Comparison of ENCODE assay signal across 8 cellular contexts in the genomic region with DNA sequence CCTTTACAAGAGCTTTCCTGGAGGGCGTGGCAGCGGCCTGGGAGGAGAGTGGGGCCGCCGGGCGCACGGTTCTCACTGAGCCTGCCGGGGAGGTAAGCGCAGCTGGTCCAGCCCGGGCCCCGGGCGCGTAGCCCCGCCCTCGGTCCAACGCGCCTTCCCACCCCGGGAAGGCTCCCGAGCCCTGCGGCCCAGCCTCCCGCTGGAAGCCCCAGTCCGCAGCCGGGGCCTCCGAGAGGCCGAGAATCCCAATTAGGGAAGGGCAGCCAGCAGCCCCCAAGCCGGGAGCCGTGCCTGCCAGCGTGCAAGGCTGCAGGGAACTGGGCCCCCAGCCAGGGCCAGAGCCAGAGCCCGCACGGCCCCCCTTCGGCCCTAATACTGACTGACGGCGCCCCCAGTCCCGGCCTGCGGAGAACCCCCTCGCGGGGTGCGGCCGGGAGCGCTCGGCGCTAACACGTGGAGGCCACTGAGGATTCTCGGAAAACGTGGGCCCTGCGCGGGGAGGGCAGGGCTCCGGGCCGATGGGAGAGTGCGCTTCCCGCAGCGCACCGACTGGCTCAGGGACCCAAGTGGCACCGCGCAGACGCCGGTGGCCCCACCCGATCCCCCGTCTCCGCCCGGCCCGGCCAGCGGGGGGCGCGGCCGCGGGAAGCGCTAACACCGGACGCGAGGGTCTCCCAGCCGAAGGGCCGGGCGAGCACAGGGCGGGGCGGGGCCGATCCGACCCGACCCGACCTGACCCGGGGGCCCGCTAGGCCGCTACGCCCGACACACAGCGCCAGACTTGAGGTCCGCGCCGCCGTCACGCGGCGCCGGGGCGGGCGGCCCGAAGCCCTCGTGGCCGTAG. TPM values are rescaled to one million over a fixed set of nuclear protein-coding genes. Genes with fewer than 3 reads are reported as not detected.
DNase-seq lines count a peak whose midpoint lies in the region; ATAC-seq, FAIRE-seq and TF ChIP-seq lines count a peak whose summit lies in the region.

No MANE protein-coding gene starts in this region.

- FAIRE-seq in pancreas (lab: Jason Lieb, UNC): no peak

- H3K9me3 Mint-ChIP-seq in activated T-helper 2 cell treated with anti-CD3 and anti-CD28 coated beads, Interferon-gamma antibody, Interleukin-2, Interleukin-4, amounts not matched to agents 10 μg/mL and 5 μg/mL and 100 μg/mL, durations not matched to agents 14 hours and 24 hours and 36 hours: no peaks in the 10 kb centered on the region

- H3K4me1 ChIP-seq in heart right ventricle (peaks cover 10 to 48% (median 22%) of the 10 kb centered on the region in 9 donors), pancreas (peaks cover 0 to 3% (median 0%) of the 10 kb centered on the region in 3 donors)

- peaks cover 53% of the 10 kb centered on the region for H3K36me3 ChIP-seq in WERI-Rb-1
- H3K36me3 ChIP-seq in heart right ventricle: peaks cover 0 to 45% (median 7%) of the 10 kb centered on the region in 9 donors
- H3K36me3 ChIP-seq in pancreas: peaks cover 0 to 14% (median 0%) of the 10 kb centered on the region in 3 donors

- no peak overlapping the region for H3K27ac Mint-ChIP-seq in activated T-helper 2 cell treated with anti-CD3 and anti-CD28 coated beads, Interferon-gamma antibody, Interleukin-2, Interleukin-4, amounts not matched to agents 10 μg/mL and 5 μg/mL and 100 μg/mL, durations not matched to agents 14 hours and 24 hours and 36 hours

- H3K27ac ChIP-seq in WERI-Rb-1 (peak overlapping the region; percentile 77), heart right ventricle (peak overlapping the region in 9 of 10 donors; percentile 50 to 74 (median 69)), pancreas (no peak overlapping the region)

- H3K27me3 ChIP-seq in WERI-Rb-1 (ENCODE audit: insufficient read depth, low read depth, severe bottlenecking) (no peaks in the 10 kb centered on the region), heart right ventricle (no peaks in the 10 kb centered on the region), pancreas (no peaks in the 10 kb centered on the region)

- H3K9me3 ChIP-seq in WERI-Rb-1 (ENCODE audit: severe bottlenecking): no peaks in the 10 kb centered on the region
- H3K9me3 ChIP-seq in heart right ventricle: no peaks in the 10 kb centered on the region
- no peaks in the 10 kb centered on the region for H3K9me3 ChIP-seq in pancreas

- DNase-seq in C1 segment of cervical spinal cord (lab: John Stamatoyannopoulos, UW): peak in 10 of 14 donors; percentile 19 to 86 (median 52)
- peak; percentile 82 for DNase-seq in WERI-Rb-1
- peak; percentile 35 to 52 for DNase-seq in heart right ventricle
- DNase-seq in pancreas: peak in 5 of 6 donors; percentile 31 to 70 (median 40)
- no peak for DNase-seq in MV-4-11 (lab: John Stamatoyannopoulos, UW)
- no peak for DNase-seq in GF-D8 (lab: John Stamatoyannopoulos, UW)
- DNase-seq in activated T-helper 2 cell treated with anti-CD3 and anti-CD28 coated beads, Interferon-gamma antibody, Interleukin-2, Interleukin-4, amounts not matched to agents 10 μg/mL and 5 μg/mL and 100 μg/mL, durations not matched to agents 14 hours and 24 hours and 36 hours (ENCODE audit: low spot score): no peak

- WGBS in heart right ventricle, 2 donors: 10 to 28% methylated on average over 94 to 98 of the region's 98 CpGs
- WGBS in pancreas, 2 donors: 63 to 66% methylated on average over 85 to 98 of the region's 98 CpGs

- intact Hi-C loops in heart right ventricle (cut with DNase I): loop anchor here in 5 of 10 donors (10.0 kb wide), 3 partner anchors 52 to 382 kb away; partner anchors contain the start of gene SPINDOC (in 1 of the 5)
- intact Hi-C loops in pancreas (cut with DNase I): loop anchor here in 2 of 3 donors (10.0 kb wide), 2 partner anchors 72 to 182 kb away; partner anchors contain the start of gene MARK2 (in 1 of the 2)
- intact Hi-C loops in activated T-helper 2 cell treated with anti-CD3 and anti-CD28 coated beads, Interferon-gamma antibody, Interleukin-2, Interleukin-4, amounts not matched to agents 10 μg/mL and 5 μg/mL and 100 μg/mL, durations not matched to agents 14 hours and 24 hours and 36 hours (cut with micrococcal nuclease): no loop called here

- H3K4me3 ChIP-seq in WERI-Rb-1 (ENCODE audit: low read depth, low read length): peak overlapping the region; percentile 40
- H3K4me3 ChIP-seq in heart right ventricle: peak overlapping the region; percentile 26 to 67 (median 54)
- H3K4me3 ChIP-seq in pancreas: peak overlapping the region; percentile 12 to 42 (median 27)

- H3K4me1 Mint-ChIP-seq in activated T-helper 2 cell treated with anti-CD3 and anti-CD28 coated beads, Interferon-gamma antibody, Interleukin-2, Interleukin-4, amounts not matched to agents 10 μg/mL and 5 μg/mL and 100 μg/mL, durations not matched to agents 14 hours and 24 hours and 36 hours (ENCODE audit: low read depth): peaks cover 7% of the 10 kb centered on the region

- H3K36me3 Mint-ChIP-seq in activated T-helper 2 cell treated with anti-CD3 and anti-CD28 coated beads, Interferon-gamma antibody, Interleukin-2, Interleukin-4, amounts not matched to agents 10 μg/mL and 5 μg/mL and 100 μg/mL, durations not matched to agents 14 hours and 24 hours and 36 hours (ENCODE audit: low read depth): peaks cover 5% of the 10 kb centered on the region

- H3K27me3 Mint-ChIP-seq in activated T-helper 2 cell treated with anti-CD3 and anti-CD28 coated beads, Interferon-gamma antibody, Interleukin-2, Interleukin-4, amounts not matched to agents 10 μg/mL and 5 μg/mL and 100 μg/mL, durations not matched to agents 14 hours and 24 hours and 36 hours (ENCODE audit: low read depth): no peaks in the 10 kb centered on the region

- peak; percentile 44 to 65 (median 58) for ATAC-seq in heart right ventricle
- ATAC-seq in pancreas: peak; percentile 32 to 64 (median 56)
- ATAC-seq in HG03097 (IDR thresholded peaks at IDR 0.05; ENCODE audit: low FRiP score, unreplicated experiment): no peak

- no peak overlapping the region for H3K4me3 Mint-ChIP-seq in activated T-helper 2 cell treated with anti-CD3 and anti-CD28 coated beads, Interferon-gamma antibody, Interleukin-2, Interleukin-4, amounts not matched to agents 10 μg/mL and 5 μg/mL and 100 μg/mL, durations not matched to agents 14 hours and 24 hours and 36 hours (ENCODE audit: low read depth)

- TF ChIP-seq CTCF in WERI-Rb-1 (IDR thresholded peaks at IDR 0.05; ENCODE audit: low read depth, low read length): 0 out of 2 replicates have a peak, but pooled peaks have one; percentile 1
- peak in 5 of 9 donors; percentile 7 to 47 (median 27) for TF ChIP-seq CTCF in heart right ventricle (IDR thresholded peaks at IDR 0.05)
- TF ChIP-seq CTCF in pancreas (IDR thresholded peaks at IDR 0.05): no peak

RNA-seq across cellular contexts. Expression of gene ZFTA, which starts 5.7 kb away (rescaled TPM):
- total RNA-seq in heart right ventricle (10 to 100 TPM in 4 of 10 donors, 1 to 10 TPM in 6; 6.8 to 14.3 (median 8.9) TPM), pancreas (10 to 100 TPM in 1 of 6 donors, 1 to 10 TPM in 5; 4.3 to 11.3 (median 6.2) TPM)
- polyA plus RNA-seq in heart right ventricle (1 to 10 TPM; 4.6 to 7.5 TPM), pancreas (10 to 100 TPM in 1 of 2 donors, 1 to 10 TPM in 1; 7.0 to 10.0 TPM)
- 7.0 and 8.9 TPM in 2 replicates for total RNA-seq in activated T-helper 2 cell treated with anti-CD3 and anti-CD28 coated beads, Interferon-gamma antibody, Interleukin-2, Interleukin-4, amounts not matched to agents 10 μg/mL and 5 μg/mL and 100 μg/mL, durations not matched to agents 14 hours and 24 hours and 36 hours

RNA-seq across cellular contexts. Expression of gene SPINDOC, which starts 50.4 kb away (rescaled TPM):
- total RNA-seq in heart right ventricle: 10 to 100 TPM in 5 of 10 donors, 1 to 10 TPM in 5; 7.0 to 13.2 (median 9.9) TPM
- polyA plus RNA-seq in heart right ventricle: 1 to 10 TPM; 9.4 to 9.7 TPM
- 1 to 10 TPM; 2.5 to 7.8 (median 4.3) TPM for total RNA-seq in pancreas
- 1 to 10 TPM; 8.0 to 8.3 TPM for polyA plus RNA-seq in pancreas
- 67.0 and 69.2 TPM in 2 replicates for total RNA-seq in activated T-helper 2 cell treated with anti-CD3 and anti-CD28 coated beads, Interferon-gamma antibody, Interleukin-2, Interleukin-4, amounts not matched to agents 10 μg/mL and 5 μg/mL and 100 μg/mL, durations not matched to agents 14 hours and 24 hours and 36 hours

Comparison
In these comparisons a context has a peak if more than half of its experiments do, and no peak if none do; other contexts are left out.
1. DNase-seq: peak in C1 segment of cervical spinal cord (10 of 14), WERI-Rb-1 (single experiment), heart right ventricle (2 of 2) and pancreas (5 of 6); none in MV-4-11 (single experiment), GF-D8 (single experiment) and activated T-helper 2 cell treated with anti-CD3 and anti-CD28 coated beads, Interferon-gamma antibody, Interleukin-2, Interleukin-4, amounts not matched to agents 10 μg/mL and 5 μg/mL and 100 μg/mL, durations not matched to agents 14 hours and 24 hours and 36 hours (single experiment).
2. H3K27ac ChIP-seq: peak in WERI-Rb-1 (single experiment) and heart right ventricle (9 of 10); none in pancreas (0 of 4).
3. CTCF ChIP-seq: peak in WERI-Rb-1 (single experiment) and heart right ventricle (5 of 9); none in pancreas (0 of 4).
4. Peak in every context shown above with its lines, with median percentiles within 50 percentile points of each other: H3K4me3 ChIP-seq.